Comparison of ENCODE assay signal across 1 cellular context in the genomic region with DNA sequence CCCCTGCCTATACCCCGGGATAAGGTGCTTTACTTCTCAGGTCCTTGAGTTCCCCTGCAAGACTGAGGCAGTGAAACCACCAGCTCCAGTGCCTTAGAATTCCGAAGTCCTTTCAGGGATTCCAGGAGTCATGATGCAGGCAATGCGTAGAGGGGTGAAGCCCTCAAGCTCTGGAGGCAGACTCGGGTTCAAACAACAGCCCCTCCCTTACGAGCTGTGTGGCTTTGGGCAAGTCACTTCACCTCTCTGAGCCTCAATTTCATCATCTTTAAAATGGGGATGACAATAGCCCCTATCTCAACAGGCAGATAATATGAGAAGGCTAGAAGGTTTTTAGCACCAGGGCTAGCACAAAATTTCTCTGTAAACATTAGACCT.
TF ChIP-seq lines count a peak whose summit lies in the region.

No MANE protein-coding gene starts in this region.

TF ChIP-seq in HepG2, 621 proteins besides CTCF, POLR2A, EP300 and RAD21 (continued from another document):
- TF ChIP-seq, protein P1, sequence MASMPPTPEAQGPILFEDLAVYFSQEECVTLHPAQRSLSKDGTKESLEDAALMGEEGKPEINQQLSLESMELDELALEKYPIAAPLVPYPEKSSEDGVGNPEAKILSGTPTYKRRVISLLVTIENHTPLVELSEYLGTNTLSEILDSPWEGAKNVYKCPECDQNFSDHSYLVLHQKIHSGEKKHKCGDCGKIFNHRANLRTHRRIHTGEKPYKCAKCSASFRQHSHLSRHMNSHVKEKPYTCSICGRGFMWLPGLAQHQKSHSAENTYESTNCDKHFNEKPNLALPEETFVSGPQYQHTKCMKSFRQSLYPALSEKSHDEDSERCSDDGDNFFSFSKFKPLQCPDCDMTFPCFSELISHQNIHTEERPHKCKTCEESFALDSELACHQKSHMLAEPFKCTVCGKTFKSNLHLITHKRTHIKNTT (CRISPR knock-in tag; IDR thresholded peaks at IDR 0.05): peak; percentile 37; the same call in 1 of the 2 replicates
- TF ChIP-seq ZNF333 (CRISPR knock-in tag; IDR thresholded peaks at IDR 0.05; ENCODE audit: borderline replicate concordance): 0 out of 2 replicates have a peak, but pooled peaks have one; percentile 5
- TF ChIP-seq MYC (CRISPR knock-in tag; IDR thresholded peaks at IDR 0.05; ENCODE audit: borderline replicate concordance): 0 out of 2 replicates have a peak, but pooled peaks have one; percentile 13
- 0 out of 2 replicates have a peak, but pooled peaks have one; percentile 49 for TF ChIP-seq ZNF101 (CRISPR knock-in tag; IDR thresholded peaks at IDR 0.05; ENCODE audit: borderline replicate concordance, low read depth)
- TF ChIP-seq ZNF713 (CRISPR knock-in tag; IDR thresholded peaks at IDR 0.05): peak; percentile 28; the same call in 1 of the 2 replicates
- TF ChIP-seq ZBTB21 (CRISPR knock-in tag; IDR thresholded peaks at IDR 0.05): no peak
- 0 out of 2 replicates have a peak, but pooled peaks have one; percentile 26 for TF ChIP-seq SMAD1 (CRISPR knock-in tag; IDR thresholded peaks at IDR 0.05; ENCODE audit: borderline replicate concordance, low read depth)
- TF ChIP-seq, protein P2, sequence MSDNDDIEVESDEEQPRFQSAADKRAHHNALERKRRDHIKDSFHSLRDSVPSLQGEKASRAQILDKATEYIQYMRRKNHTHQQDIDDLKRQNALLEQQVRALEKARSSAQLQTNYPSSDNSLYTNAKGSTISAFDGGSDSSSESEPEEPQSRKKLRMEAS (IDR thresholded peaks at IDR 0.05): 0 out of 2 replicates have a peak, but pooled peaks have one; percentile 31
- TF ChIP-seq ADNP (CRISPR knock-in tag; IDR thresholded peaks at IDR 0.05): peak; percentile 86
- 0 out of 2 replicates have a peak, but pooled peaks have one; percentile 3 for TF ChIP-seq SAFB2 (CRISPR knock-in tag; IDR thresholded peaks at IDR 0.05; ENCODE audit: borderline replicate concordance, low read depth)
- TF ChIP-seq ZMYM3 (CRISPR knock-in tag; IDR thresholded peaks at IDR 0.05): peak; percentile 96
TF ChIP-seq in HepG2: peak in this region for 26.
